36 cellular contexts compared by ENCODE assay signal in the genomic region with DNA sequence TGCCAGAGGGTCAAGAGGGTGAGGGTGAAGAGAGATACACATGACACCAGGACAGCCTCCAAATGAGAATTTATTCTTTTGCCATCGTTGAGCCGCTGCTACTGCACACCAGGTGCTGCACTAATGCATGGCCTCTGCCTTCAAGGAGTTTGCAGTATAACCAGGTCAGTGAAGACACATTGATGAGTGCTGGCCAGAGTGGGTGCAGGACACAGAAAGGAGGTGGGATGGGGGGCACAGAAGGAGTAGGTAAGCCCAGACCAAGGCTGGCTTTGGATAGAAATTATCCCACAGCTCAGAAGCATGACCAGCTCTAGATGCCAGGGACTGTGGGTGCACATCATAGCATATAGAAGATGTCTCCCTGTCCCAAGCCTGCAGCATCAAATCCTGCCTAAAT. TPM values are rescaled to one million over a fixed set of nuclear protein-coding genes. Genes with fewer than 3 reads are reported as not detected.
"Had no signal": no experiment of that assay in that cellular context is flagged by ENCODE, and none has a peak within 500 bp of the region (broad histone marks: within the 10 kb centered on the region; RNA-seq: fewer than 3 reads in every experiment).

No MANE protein-coding gene starts in this region.

- H3K9me3 Mint-ChIP-seq: activated B cell treated with CpG ODN at 0.5 μM for 24 hours; activated CD4-positive, alpha-beta memory T cell treated with anti-CD3 and anti-CD28 coated beads for 36 hours; activated naive CD4-positive, alpha-beta T cell treated with anti-CD3 and anti-CD28 coated beads, Interleukin-2, amount 50 U/mL, for 24 hours; activated naive CD8-positive, alpha-beta T cell treated with anti-CD3 and anti-CD28 coated beads, Interleukin-2, amount 10 ng/mL, durations not matched to agents 7 days and 5 days; activated T-cell treated with anti-CD3 and anti-CD28 coated beads, Interleukin-2, amount 50 U/mL, for 72 hours; activated T-helper 17 cell treated with anti-CD3 and anti-CD28 coated beads, Interleukin-2, amount 50 U/mL, for 72 hours had no signal

- H3K4me3 Mint-ChIP-seq: activated B cell treated with CpG ODN at 0.5 μM for 24 hours; activated CD4-positive, alpha-beta memory T cell treated with anti-CD3 and anti-CD28 coated beads for 36 hours; activated naive CD4-positive, alpha-beta T cell treated with anti-CD3 and anti-CD28 coated beads, Interleukin-2, amount 50 U/mL, for 24 hours; activated naive CD8-positive, alpha-beta T cell treated with anti-CD3 and anti-CD28 coated beads, Interleukin-2, amount 10 ng/mL, durations not matched to agents 7 days and 5 days; activated T-cell treated with anti-CD3 and anti-CD28 coated beads, Interleukin-2, amount 50 U/mL, for 72 hours; activated T-helper 17 cell treated with anti-CD3 and anti-CD28 coated beads, Interleukin-2, amount 50 U/mL, for 72 hours had no signal

- H3K27me3 ChIP-seq: ascending aorta, breast epithelium had no signal

- H3K4me3 ChIP-seq: ascending aorta, breast epithelium, PC-9 had no signal

- H3K9me3 ChIP-seq: ascending aorta, breast epithelium had no signal

- H3K36me3 Mint-ChIP-seq: activated CD4-positive, alpha-beta memory T cell treated with anti-CD3 and anti-CD28 coated beads for 36 hours; activated naive CD4-positive, alpha-beta T cell treated with anti-CD3 and anti-CD28 coated beads, Interleukin-2, amount 50 U/mL, for 24 hours; activated naive CD8-positive, alpha-beta T cell treated with anti-CD3 and anti-CD28 coated beads, Interleukin-2, amount 10 ng/mL, durations not matched to agents 7 days and 5 days had no signal

- H3K4me1 ChIP-seq: ascending aorta had no signal

- H3K27ac ChIP-seq: ascending aorta, PC-9, VCaP had no signal

- ATAC-seq: activated T-cell treated with anti-CD3 and anti-CD28 coated beads, Interleukin-2, amount 50 U/mL, for 72 hours; activated T-helper 17 cell treated with anti-CD3 and anti-CD28 coated beads, Interleukin-2, amount 50 U/mL, for 72 hours had no signal

- H3K4me1 Mint-ChIP-seq: activated B cell treated with CpG ODN at 0.5 μM for 24 hours; activated naive CD4-positive, alpha-beta T cell treated with anti-CD3 and anti-CD28 coated beads, Interleukin-2, amount 50 U/mL, for 24 hours; activated T-helper 17 cell treated with anti-CD3 and anti-CD28 coated beads, Interleukin-2, amount 50 U/mL, for 72 hours had no signal

- DNase-seq: activated B cell treated with CpG ODN at 0.5 μM for 24 hours; activated CD4-positive, alpha-beta memory T cell treated with anti-CD3 and anti-CD28 coated beads for 36 hours; activated CD4-positive, alpha-beta T cell treated with anti-CD3 and anti-CD28 coated beads for 4 hours; activated CD4-positive, alpha-beta T cell treated with anti-CD3 and anti-CD28 coated beads, Interleukin-2, amount 50 U/mL, for 1 hour; activated CD4-positive, CD25-positive, alpha-beta regulatory T cell treated with anti-CD3 and anti-CD28 coated beads, Interleukin-2, amount 50 U/mL, for 72 hours; activated effector memory CD4-positive, alpha-beta T cell treated with anti-CD3 and anti-CD28 coated beads, Interleukin-2, amount 50 U/mL, for 16 hours; activated naive CD4-positive, alpha-beta T cell; activated naive CD8-positive, alpha-beta T cell treated with anti-CD3 and anti-CD28 coated beads, Interleukin-2, amount 10 ng/mL, durations not matched to agents 7 days and 5 days; activated T-cell treated with anti-CD3 and anti-CD28 coated beads, Interleukin-2, amount 50 U/mL, for 1 hour; activated T-cell treated with anti-CD3 and anti-CD28 coated beads, Interleukin-2, amount 50 U/mL, for 72 hours; amygdala; caudate nucleus; cerebellar nuclear complex; NCI-H1092 treated with DMSO at 0.1 percent for 48 hours; NCI-H1417; NCI-H146; NCI-H187; NCI-H2029 treated with DMSO at 0.1 percent for 48 hours; NCI-H2107; NCI-H2171; NCI-H510A; NCI-H526; NCI-H748 treated with DMSO at 0.1 percent for 48 hours; NK-92 treated with Interleukin-12 subunit alpha and Interleukin-12 subunit beta, amount 100 ng/mL, for 24 hours; PC-9; Right ventricle myocardium superior; SW 1271; T-helper 1 cell; T-helper 2 cell; T-helper 9 cell had no signal

- H3K27ac Mint-ChIP-seq: activated B cell treated with CpG ODN at 0.5 μM for 24 hours; activated CD4-positive, alpha-beta memory T cell treated with anti-CD3 and anti-CD28 coated beads for 36 hours; activated naive CD4-positive, alpha-beta T cell treated with anti-CD3 and anti-CD28 coated beads, Interleukin-2, amount 50 U/mL, for 24 hours; activated naive CD8-positive, alpha-beta T cell treated with anti-CD3 and anti-CD28 coated beads, Interleukin-2, amount 10 ng/mL, durations not matched to agents 7 days and 5 days; activated T-cell treated with anti-CD3 and anti-CD28 coated beads, Interleukin-2, amount 50 U/mL, for 72 hours; activated T-helper 17 cell treated with anti-CD3 and anti-CD28 coated beads, Interleukin-2, amount 50 U/mL, for 72 hours had no signal

- H3K36me3 ChIP-seq: ascending aorta, breast epithelium had no signal

RNA-seq across cellular contexts. Expression of a gene that starts 38.0 kb away (rescaled TPM):
- total RNA-seq: activated B cell treated with CpG ODN at 0.5 μM for 24 hours; activated CD4-positive, alpha-beta memory T cell treated with anti-CD3 and anti-CD28 coated beads for 36 hours; activated naive CD8-positive, alpha-beta T cell treated with anti-CD3 and anti-CD28 coated beads, Interleukin-2, amount 10 ng/mL, durations not matched to agents 7 days and 5 days; activated T-cell treated with anti-CD3 and anti-CD28 coated beads, Interleukin-2, amount 50 U/mL, for 72 hours; activated T-helper 17 cell treated with anti-CD3 and anti-CD28 coated beads, Interleukin-2, amount 50 U/mL, for 72 hours; ascending aorta; M059J; PC-9; Right ventricle myocardium superior had no signal
